1 cellular context compared by ENCODE assay signal in the genomic region with DNA sequence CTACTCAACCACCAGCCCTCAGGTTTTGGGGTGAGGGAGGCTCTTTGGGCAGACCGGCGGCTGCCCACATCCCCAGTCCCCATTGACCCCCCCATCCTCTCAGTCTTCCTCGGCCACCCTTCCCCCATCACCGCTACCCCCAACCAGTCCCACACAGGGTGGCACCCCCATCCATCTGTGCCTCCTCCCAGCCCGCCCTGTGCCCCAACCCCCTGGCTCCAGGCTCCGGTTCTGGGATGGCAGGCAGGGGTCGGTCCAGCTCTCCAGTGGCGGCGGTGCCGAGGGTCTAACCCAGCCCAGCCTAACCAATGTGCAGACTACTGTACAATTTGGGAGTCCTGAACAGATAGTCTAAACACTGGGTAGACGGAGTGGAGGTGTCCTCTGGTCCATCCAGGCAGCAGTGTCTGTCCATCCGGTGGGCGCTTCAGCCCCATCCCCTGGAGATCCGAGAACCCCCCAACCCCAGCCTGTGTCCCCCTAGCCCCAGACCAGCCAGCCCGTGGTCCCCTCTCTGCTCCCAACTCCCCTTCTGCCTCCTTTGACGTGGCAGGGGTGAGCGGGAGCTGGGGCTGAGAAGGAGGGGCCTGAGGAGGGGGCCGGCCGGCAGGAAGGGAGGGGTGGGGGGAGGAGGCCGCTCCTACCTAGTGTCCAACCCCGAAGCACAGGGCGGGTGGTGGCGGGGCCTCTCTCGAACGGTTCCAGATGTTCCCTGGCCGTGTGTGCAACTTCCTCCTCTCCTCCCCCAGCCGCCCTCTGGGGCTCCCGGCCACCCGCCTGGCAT.
TF ChIP-seq lines count a peak whose summit lies in the region.

No MANE protein-coding gene starts in this region.

TF ChIP-seq in H1, 55 proteins besides CTCF, POLR2A, EP300 and RAD21:
- TF ChIP-seq SUZ12 (IDR thresholded peaks at IDR 0.05; ENCODE audit: low read length): no peak
- no peak for TF ChIP-seq RXRA (IDR thresholded peaks at IDR 0.05; ENCODE audit: insufficient read depth, low read depth, low read length)
- no peak for TF ChIP-seq SP1 (IDR thresholded peaks at IDR 0.05; ENCODE audit: low read depth, low read length)
- TF ChIP-seq TCF12 (IDR thresholded peaks at IDR 0.05; ENCODE audit: low read depth, low read length): 0 out of 2 replicates have a peak, but pooled peaks have one; percentile 68
- TF ChIP-seq TAF7 (optimal IDR thresholded peaks at IDR 0.05; ENCODE audit: borderline replicate concordance, low read depth, low read length): no peak
